Comparison of ENCODE assay signal across 19 cellular contexts in genomic region chr2:178550352-178550751, GRCh38.
A peak's percentile ranks its signal among the peaks of the same experiment; 100 is the strongest.
DNase-seq lines count a peak whose midpoint lies in the region; ATAC-seq and TF ChIP-seq lines count a peak whose summit lies in the region.
"Had no signal": no experiment of that assay in that cellular context is flagged by ENCODE, and none has a peak within 500 bp of the region (broad histone marks: within the 10 kb centered on the region; RNA-seq: fewer than 3 reads in every experiment).

No MANE protein-coding gene starts in this region.

- ATAC-seq in GM19023 (IDR thresholded peaks at IDR 0.05; ENCODE audit: unreplicated experiment) (peak; percentile 57), HG02678 (IDR thresholded peaks at IDR 0.05; ENCODE audit: unreplicated experiment) (peak; percentile 64), HG03460 (IDR thresholded peaks at IDR 0.05; ENCODE audit: unreplicated experiment) (peak; percentile 72), right cardiac atrium (no peak)
- ATAC-seq: A549, PC-3 had no signal

- DNase-seq in GM10248 (ENCODE audit: extremely low spot score), result peak; percentile 16
- DNase-seq in NCI-H1092 (lab: John Stamatoyannopoulos, UW), result no peak
- no peak for DNase-seq in activated naive CD4-positive, alpha-beta T cell treated with anti-CD3 and anti-CD28 coated beads for 36 hours
- DNase-seq in ACHN, result no peak
- DNase-seq in right cardiac atrium, result no peak
- DNase-seq: DMS153; NCI-H2029; NCI-H524; PC-3; stimulated activated CD4-positive, alpha-beta T cell treated with anti-CD3 and anti-CD28 coated beads, Interleukin-1b, Interleukin-23, amount 100 ng/mL, for 48 hours; T-helper 2 cell had no signal

- peaks cover 2% of the 10 kb centered on the region for H3K9me3 Mint-ChIP-seq in activated naive CD4-positive, alpha-beta T cell treated with anti-CD3 and anti-CD28 coated beads for 36 hours
- H3K9me3 Mint-ChIP-seq: activated T-helper 1 cell treated with anti-CD3 and anti-CD28 coated beads, Interleukin-12 subunit alpha, Interleukin-12 subunit beta, Interleukin-2, Interleukin-4 antibody, amounts not matched to agents 30 ng/mL and 10 ng/mL and 1 ng/mL, durations not matched to agents 14 hours and 24 hours and 36 hours had no signal

- no peaks in the 10 kb centered on the region for H3K27me3 Mint-ChIP-seq in activated naive CD4-positive, alpha-beta T cell treated with anti-CD3 and anti-CD28 coated beads for 36 hours (ENCODE audit: low read depth)

- no peaks in the 10 kb centered on the region for H3K27me3 ChIP-seq in right cardiac atrium (ENCODE audit: control insufficient read depth, insufficient read depth)
- H3K27me3 ChIP-seq: breast epithelium, SJSA1 had no signal

- POLR2A ChIA-PET in GM10248 (lab: Yijun Ruan, JAX), result interaction anchor here (0.5 kb wide), 1 partner anchor 35 kb away, joined by 6 read pairs; no protein-coding TSS in a partner anchor

- no peaks in the 10 kb centered on the region for H3K9me3 ChIP-seq in right cardiac atrium (ENCODE audit: control insufficient read depth, low read length)
- H3K9me3 ChIP-seq: A549, breast epithelium, SJSA1 had no signal

- H3K27ac ChIP-seq in right cardiac atrium (ENCODE audit: low read length), result no peak overlapping the region
- H3K27ac ChIP-seq: A549, breast epithelium, C4-2B, SJSA1 had no signal

- CTCF ChIA-PET in GM10248 (lab: Yijun Ruan, JAX), result interaction anchor here (0.6 kb wide), 1 partner anchor 28 kb away, joined by 3 read pairs; no protein-coding TSS in a partner anchor
- CTCF ChIA-PET in activated naive CD4-positive, alpha-beta T cell treated with anti-CD3 and anti-CD28 coated beads for 36 hours (lab: Charles Lee), result no interaction called here

- H3K36me3 Mint-ChIP-seq in activated naive CD4-positive, alpha-beta T cell treated with anti-CD3 and anti-CD28 coated beads for 36 hours (ENCODE audit: low read depth), result peaks cover 76% of the 10 kb centered on the region

- no peaks in the 10 kb centered on the region for H3K4me1 ChIP-seq in right cardiac atrium (ENCODE audit: control insufficient read depth, insufficient read depth, low read length)
- H3K4me1 ChIP-seq: breast epithelium, SJSA1 had no signal

- intact Hi-C loops in activated naive CD4-positive, alpha-beta T cell treated with anti-CD3 and anti-CD28 coated beads for 36 hours (cut with micrococcal nuclease), result no loop called here
- intact Hi-C loops in right cardiac atrium (cut with DNase I), result no loop called here

- 92% methylated on average over 2 of the region's 2 CpGs for WGBS in right cardiac atrium

- TF ChIP-seq CTCF in GM10248 (IDR thresholded peaks at IDR 0.05; ENCODE audit: control extremely low read depth, extremely low read depth, low read depth, missing control alignments), result no peak

- no peaks in the 10 kb centered on the region for H3K4me1 Mint-ChIP-seq in activated naive CD4-positive, alpha-beta T cell treated with anti-CD3 and anti-CD28 coated beads for 36 hours (ENCODE audit: low read depth)

- in situ Hi-C loops in ACHN (cut with HindIII; ENCODE audit: low pct_ligation_motif_present, low pct_unique_long_range_greater_than_20kb, low sequenced_read_pairs), result no loop called here

- H3K4me3 Mint-ChIP-seq in activated naive CD4-positive, alpha-beta T cell treated with anti-CD3 and anti-CD28 coated beads for 36 hours, result no peak overlapping the region
- H3K4me3 Mint-ChIP-seq: activated T-helper 1 cell treated with anti-CD3 and anti-CD28 coated beads, Interleukin-12 subunit alpha, Interleukin-12 subunit beta, Interleukin-2, Interleukin-4 antibody, amounts not matched to agents 30 ng/mL and 10 ng/mL and 1 ng/mL, durations not matched to agents 14 hours and 24 hours and 36 hours had no signal

- no peak overlapping the region for H3K4me3 ChIP-seq in right cardiac atrium (ENCODE audit: low read length)
- H3K4me3 ChIP-seq: A549, breast epithelium, SJSA1 had no signal

- no peak overlapping the region for H3K27ac Mint-ChIP-seq in activated naive CD4-positive, alpha-beta T cell treated with anti-CD3 and anti-CD28 coated beads for 36 hours
- H3K27ac Mint-ChIP-seq: activated T-helper 1 cell treated with anti-CD3 and anti-CD28 coated beads, Interleukin-12 subunit alpha, Interleukin-12 subunit beta, Interleukin-2, Interleukin-4 antibody, amounts not matched to agents 30 ng/mL and 10 ng/mL and 1 ng/mL, durations not matched to agents 14 hours and 24 hours and 36 hours had no signal

Comparison
In these comparisons a context has a peak if more than half of its experiments do, and no peak if none do; other contexts are left out.
1. ATAC-seq: peak in GM19023 (single experiment), HG02678 (single experiment) and HG03460 (single experiment); none in right cardiac atrium (0 of 2).